ENCODE assay signal across 1 cellular context in genomic region chr15:89580747-89581146, GRCh38. TPM values are rescaled to one million over a fixed set of nuclear protein-coding genes. Genes with fewer than 3 reads are reported as not detected.
"Had no signal": no experiment of that assay in that cellular context is flagged by ENCODE, and none has a peak within 500 bp of the region (broad histone marks: within the 10 kb centered on the region; RNA-seq: fewer than 3 reads in every experiment).

No MANE protein-coding gene starts in this region.

RNA-seq across cellular contexts. Expression of gene TICRR, which starts 5.5 kb away (rescaled TPM):
- total RNA-seq: gastrocnemius medialis had no signal
